Comparison of ENCODE assay signal across 9 cellular contexts in genomic region chr6:138307816-138308727, GRCh38.
A peak's percentile ranks its signal among the peaks of the same experiment; 100 is the strongest.
DNase-seq lines count a peak whose midpoint lies in the region; ATAC-seq and TF ChIP-seq lines count a peak whose summit lies in the region.
"Had no signal": no experiment of that assay in that cellular context is flagged by ENCODE, and none has a peak within 500 bp of the region (broad histone marks: within the 10 kb centered on the region; RNA-seq: fewer than 3 reads in every experiment).

No MANE protein-coding gene starts in this region.

- H2AFZ ChIP-seq in GM23338: no peak overlapping the region

- ATAC-seq in GM23338: peak; percentile 85
- ATAC-seq in effector memory CD8-positive, alpha-beta T cell (replicated peaks): no peak

- H3K9me3 ChIP-seq in suprapubic skin: no peaks in the 10 kb centered on the region
- H3K9me3 ChIP-seq: upper lobe of left lung had no signal

- no peaks in the 10 kb centered on the region for H3K79me2 ChIP-seq in GM23338 (replicated peaks; ENCODE audit: insufficient read depth)

- no peaks in the 10 kb centered on the region for H3K9me3 Mint-ChIP-seq in GM23338
- no peaks in the 10 kb centered on the region for H3K9me3 Mint-ChIP-seq in effector memory CD8-positive, alpha-beta T cell
- H3K9me3 Mint-ChIP-seq: activated B cell treated with CpG ODN at 0.5 μM for 24 hours had no signal

- H3K4me1 Mint-ChIP-seq in GM23338: peaks cover 4% of the 10 kb centered on the region; the same call in 1 of the 3 replicates
- H3K4me1 Mint-ChIP-seq in effector memory CD8-positive, alpha-beta T cell (ENCODE audit: low read depth in 2 of 2): no peaks in the 10 kb centered on the region
- H3K4me1 Mint-ChIP-seq: activated B cell treated with CpG ODN at 0.5 μM for 24 hours had no signal

- H3K27ac ChIP-seq in GM23338 (ENCODE audit: low read depth): 0 out of 2 replicates have a peak overlapping the region, but pooled peaks have one; percentile 15
- H3K27ac ChIP-seq in brain microvascular endothelial cell: no peak overlapping the region
- peak overlapping the region; percentile 50 for H3K27ac ChIP-seq in suprapubic skin
- H3K27ac ChIP-seq: upper lobe of left lung had no signal

- TF ChIP-seq CTCF in GM23338 (conservative IDR thresholded peaks at IDR 0.05; ENCODE audit: low read depth in 2 of 2) (no peak), brain microvascular endothelial cell (IDR thresholded peaks at IDR 0.05; ENCODE audit: low read depth, low read length, missing control alignments) (peak; percentile 52), suprapubic skin (IDR thresholded peaks at IDR 0.05) (peak in 1 of 2 donors; percentile 39)

- H3F3A ChIP-seq in GM23338 (replicated peaks; ENCODE audit: low read depth): no peaks in the 10 kb centered on the region

- H3K4me3 ChIP-seq in GM23338 (no peak overlapping the region), brain microvascular endothelial cell (ENCODE audit: low read depth, low read length) (no peak overlapping the region), suprapubic skin (no peak overlapping the region)
- H3K4me3 ChIP-seq: upper lobe of left lung had no signal

- H3K36me3 Mint-ChIP-seq in GM23338 (ENCODE audit: low read depth): peaks cover 2% of the 10 kb centered on the region; the same call in 1 of the 3 replicates
- H3K36me3 Mint-ChIP-seq in effector memory CD8-positive, alpha-beta T cell (ENCODE audit: insufficient read depth): no peaks in the 10 kb centered on the region

- no peak for TF ChIP-seq EP300 in suprapubic skin (IDR thresholded peaks at IDR 0.05)

- H3K27me3 Mint-ChIP-seq in GM23338 (ENCODE audit: insufficient read depth, low read depth, poor library complexity): no peaks in the 10 kb centered on the region
- H3K27me3 Mint-ChIP-seq in effector memory CD8-positive, alpha-beta T cell: peaks cover 0 to 25% of the 10 kb centered on the region in 2 donors
- H3K27me3 Mint-ChIP-seq: activated B cell treated with CpG ODN at 0.5 μM for 24 hours had no signal

- TF ChIP-seq POLR2A in suprapubic skin (IDR thresholded peaks at IDR 0.05): no peak

- H3K27me3 ChIP-seq in GM23338 (ENCODE audit: insufficient read depth) (no peaks in the 10 kb centered on the region), brain microvascular endothelial cell (replicated peaks) (no peaks in the 10 kb centered on the region), suprapubic skin (no peaks in the 10 kb centered on the region)
- H3K27me3 ChIP-seq: upper lobe of left lung had no signal

- no peaks in the 10 kb centered on the region for H4K20me1 ChIP-seq in GM23338 (replicated peaks; ENCODE audit: insufficient read depth)

- H3K4me1 ChIP-seq in GM23338 (ENCODE audit: insufficient read depth) (no peaks in the 10 kb centered on the region), suprapubic skin (peaks cover 6% of the 10 kb centered on the region)
- H3K4me1 ChIP-seq: upper lobe of left lung had no signal

- DNase-seq in GM23338 (ENCODE audit: low spot score) (peak; percentile 28), brain microvascular endothelial cell (peak; percentile 35), inferior parietal cortex (ENCODE audit: extremely low spot score) (peak; percentile 18), suprapubic skin (ENCODE audit: low spot score in 2 of 2) (no peak), NCI-H526 (lab: John Stamatoyannopoulos, UW) (no peak)
- DNase-seq in effector CD8-positive, alpha-beta T cell (lab: John Stamatoyannopoulos, UW): no peak
- no peak for DNase-seq in effector memory CD8-positive, alpha-beta T cell
- DNase-seq: activated B cell treated with CpG ODN at 0.5 μM for 24 hours had no signal

- in situ Hi-C loops in brain microvascular endothelial cell (cut with HindIII; ENCODE audit: low pct_ligation_motif_present, low sequenced_read_pairs): no loop called here

- H3K4me3 Mint-ChIP-seq in GM23338: no peak overlapping the region
- H3K4me3 Mint-ChIP-seq in effector memory CD8-positive, alpha-beta T cell: no peak overlapping the region
- H3K4me3 Mint-ChIP-seq: activated B cell treated with CpG ODN at 0.5 μM for 24 hours had no signal

- H3K9me2 ChIP-seq in GM23338 (ENCODE audit: insufficient read depth): no peaks in the 10 kb centered on the region

- peak overlapping the region; percentile 30; the same call in 1 of the 2 replicates for H3K27ac Mint-ChIP-seq in GM23338
- H3K27ac Mint-ChIP-seq in effector memory CD8-positive, alpha-beta T cell: no peak overlapping the region
- H3K27ac Mint-ChIP-seq: activated B cell treated with CpG ODN at 0.5 μM for 24 hours had no signal

- WGBS in suprapubic skin: 61% methylated on average over 11 of the region's 11 CpGs

- H3K36me3 ChIP-seq in GM23338 (ENCODE audit: insufficient read depth): no peaks in the 10 kb centered on the region
- no peaks in the 10 kb centered on the region for H3K36me3 ChIP-seq in brain microvascular endothelial cell (replicated peaks)
- H3K36me3 ChIP-seq in suprapubic skin: no peaks in the 10 kb centered on the region

- H3K4me2 ChIP-seq in GM23338: no peak overlapping the region

TF ChIP-seq in GM23338, 12 proteins besides CTCF, POLR2A, EP300 and RAD21:
- TF ChIP-seq EZH2 (IDR thresholded peaks at IDR 0.05; ENCODE audit: low read depth, unreplicated experiment) (no peak), JUNB (IDR thresholded peaks at IDR 0.05; ENCODE audit: unreplicated experiment) (no peak)

Comparison
In these comparisons a context has a peak if more than half of its experiments do, and no peak if none do; other contexts are left out.
1. DNase-seq: peak in GM23338 (single experiment), brain microvascular endothelial cell (single experiment) and inferior parietal cortex (single experiment); none in suprapubic skin (0 of 2), effector CD8-positive, alpha-beta T cell (single experiment), effector memory CD8-positive, alpha-beta T cell (0 of 3) and NCI-H526 (0 of 2).